In genomic region chr10:11036424-11037011, GRCh38 we compare ENCODE assay signal across 8 cellular contexts. TPM values are rescaled to one million over a fixed set of nuclear protein-coding genes. Genes with fewer than 3 reads are reported as not detected.
DNase-seq lines count a peak whose midpoint lies in the region; ATAC-seq, FAIRE-seq and TF ChIP-seq lines count a peak whose summit lies in the region.

No MANE protein-coding gene starts in this region.

- no peak overlapping the region for H2AFZ ChIP-seq in K562 (ENCODE audit: low read depth, low read length)

- WGBS in K562 (ENCODE audit: insufficient coverage, low coverage, missing lambda C conversion rate): 8% methylated on average over 5 of the region's 5 CpGs

- ATAC-seq in K562: peak; percentile 37; the same call in 1 of the 3 replicates
- peak; percentile 91 for ATAC-seq in left colon
- ATAC-seq in natural killer cell treated with Interleukin-12 subunit alpha and Interleukin-12 subunit beta and Interleukin-15 and Interleukin-18, amount 100 ng/mL, for 72 hours: no peak
- ATAC-seq in GM21390 (IDR thresholded peaks at IDR 0.05; ENCODE audit: unreplicated experiment): no peak
- ATAC-seq in HG03108 (IDR thresholded peaks at IDR 0.05; ENCODE audit: unreplicated experiment): no peak

- no peak overlapping the region for H3K4me3 Mint-ChIP-seq in natural killer cell treated with Interleukin-12 subunit alpha and Interleukin-12 subunit beta and Interleukin-15 and Interleukin-18, amount 100 ng/mL, for 72 hours
- no peak overlapping the region for H3K4me3 Mint-ChIP-seq in activated CD4-positive, alpha-beta memory T cell treated with anti-CD3 and anti-CD28 coated beads for 36 hours

- no peaks in the 10 kb centered on the region for H3K36me3 ChIP-seq in K562 (ENCODE audit: control insufficient read depth, insufficient read depth, low read length)

- peaks cover 10 to 29% of the 10 kb centered on the region in 2 donors for H3K27me3 Mint-ChIP-seq in natural killer cell treated with Interleukin-12 subunit alpha and Interleukin-12 subunit beta and Interleukin-15 and Interleukin-18, amount 100 ng/mL, for 72 hours
- peaks cover 8% of the 10 kb centered on the region for H3K27me3 Mint-ChIP-seq in activated CD4-positive, alpha-beta memory T cell treated with anti-CD3 and anti-CD28 coated beads for 36 hours

- POLR2A ChIA-PET in K562 (lab: Yijun Ruan, JAX): no interaction called here
- POLR2A ChIA-PET in activated CD4-positive, alpha-beta memory T cell treated with anti-CD3 and anti-CD28 coated beads for 36 hours (lab: Charles Lee): no interaction called here

- H3K4me1 ChIP-seq in K562 (replicated peaks in 1 of 2; ENCODE audit: control insufficient read depth in 2 of 2, insufficient read depth in 2 of 2, low read length in 2 of 2): no peaks in the 10 kb centered on the region

- TF ChIP-seq CTCF in K562 (IDR thresholded peaks at IDR 0.05 in 2 of 3, conservative IDR thresholded peaks at IDR 0.05 in 1 of 3; ENCODE audit: insufficient read depth in 2 of 3, low read depth in 1 of 3, low read length in 3 of 3): peak in 2 of 3 experiments; percentile 34 to 44; a peak in 3 of 6 replicates

- no peak overlapping the region for H3K4me3 ChIP-seq in K562

- no peaks in the 10 kb centered on the region for H3K36me3 Mint-ChIP-seq in natural killer cell treated with Interleukin-12 subunit alpha and Interleukin-12 subunit beta and Interleukin-15 and Interleukin-18, amount 100 ng/mL, for 72 hours
- no peaks in the 10 kb centered on the region for H3K36me3 Mint-ChIP-seq in activated CD4-positive, alpha-beta memory T cell treated with anti-CD3 and anti-CD28 coated beads for 36 hours

- no peaks in the 10 kb centered on the region for H3K9me3 ChIP-seq in K562 (replicated peaks; ENCODE audit: control insufficient read depth, insufficient read depth, low read depth, low read length)

- TF ChIP-seq EP300 in K562 (IDR thresholded peaks at IDR 0.05; ENCODE audit: low read length): no peak

- no peak for FAIRE-seq in K562 (lab: Jason Lieb, UNC)

- peak; percentile 16 to 61; a peak in 2 of 4 replicates for TF ChIP-seq RAD21 in K562 (CRISPR knock-in tag; conservative IDR thresholded peaks at IDR 0.05 in 1 of 2, IDR thresholded peaks at IDR 0.05 in 1 of 2)

- peaks cover 6 to 8% of the 10 kb centered on the region in 2 donors for H3K4me1 Mint-ChIP-seq in natural killer cell treated with Interleukin-12 subunit alpha and Interleukin-12 subunit beta and Interleukin-15 and Interleukin-18, amount 100 ng/mL, for 72 hours (ENCODE audit: low read depth in 2 of 2)
- H3K4me1 Mint-ChIP-seq in activated CD4-positive, alpha-beta memory T cell treated with anti-CD3 and anti-CD28 coated beads for 36 hours (ENCODE audit: low read depth): peaks cover 4% of the 10 kb centered on the region

- H3K4me2 ChIP-seq in K562 (ENCODE audit: insufficient read depth, low read length): no peak overlapping the region

- H3K79me2 ChIP-seq in K562 (ENCODE audit: control insufficient read depth, insufficient read depth, low read length): no peaks in the 10 kb centered on the region

- DNase-seq in AG20443 (ENCODE audit: low spot score): peak; percentile 65
- peak; percentile 80 for DNase-seq in HT-29 (ENCODE audit: low spot score)
- peak; percentile 22 to 35 (median 32) for DNase-seq in K562 (ENCODE audit: extremely low read depth in 1 of 4, low spot score in 3 of 4)
- peak in 1 of 2 donors; percentile 72 for DNase-seq in left colon
- DNase-seq in natural killer cell treated with Interleukin-12 subunit alpha and Interleukin-12 subunit beta and Interleukin-15 and Interleukin-18, amount 100 ng/mL, for 72 hours (ENCODE audit: low spot score): no peak
- no peak for DNase-seq in activated CD4-positive, alpha-beta memory T cell treated with anti-CD3 and anti-CD28 coated beads for 36 hours

- no peaks in the 10 kb centered on the region for H3K9me1 ChIP-seq in K562 (ENCODE audit: control insufficient read depth, insufficient read depth, low read length)

- H3K27ac ChIP-seq in K562 (ENCODE audit: extremely low read depth, low read depth, low read length): no peak overlapping the region

- H3K9me3 Mint-ChIP-seq in natural killer cell treated with Interleukin-12 subunit alpha and Interleukin-12 subunit beta and Interleukin-15 and Interleukin-18, amount 100 ng/mL, for 72 hours: no peaks in the 10 kb centered on the region
- no peaks in the 10 kb centered on the region for H3K9me3 Mint-ChIP-seq in activated CD4-positive, alpha-beta memory T cell treated with anti-CD3 and anti-CD28 coated beads for 36 hours

- no peak for TF ChIP-seq POLR2A in K562 (conservative IDR thresholded peaks at IDR 0.05)

- CTCF ChIA-PET in K562 (lab: Yijun Ruan, JAX; ENCODE audit: low intra/inter-chr PET ratio): no interaction called here
- CTCF ChIA-PET in activated CD4-positive, alpha-beta memory T cell treated with anti-CD3 and anti-CD28 coated beads for 36 hours (lab: Charles Lee): interaction anchor here (0.8 to 1.2 kb wide), 3 partner anchors 19 to 236 kb away, joined by 3 to 5 read pairs (median 3); partner anchors contain the start of gene CELF2

- no peak overlapping the region for H3K27ac Mint-ChIP-seq in natural killer cell treated with Interleukin-12 subunit alpha and Interleukin-12 subunit beta and Interleukin-15 and Interleukin-18, amount 100 ng/mL, for 72 hours
- no peak overlapping the region for H3K27ac Mint-ChIP-seq in activated CD4-positive, alpha-beta memory T cell treated with anti-CD3 and anti-CD28 coated beads for 36 hours

- H3K27me3 ChIP-seq in K562 (ENCODE audit: control insufficient read depth in 2 of 2, insufficient read depth in 2 of 2, low read length in 2 of 2): no peaks in the 10 kb centered on the region

- in situ Hi-C loops in K562 (cut with MboI): loop anchor here (25.0 kb wide), 1 partner anchor 1699 kb away; no protein-coding TSS in a partner anchor

- H3K9ac ChIP-seq in K562 (ENCODE audit: insufficient read depth in 1 of 2, low read depth in 2 of 2, low read length in 2 of 2): no peak overlapping the region

- BruUV-seq in K562 (replicated peaks; lab: Mats Ljungman, UMichigan): no TSS peak

- H4K20me1 ChIP-seq in K562 (replicated peaks; ENCODE audit: control insufficient read depth, insufficient read depth, low read length): no peaks in the 10 kb centered on the region

- intact Hi-C loops in K562 (cut with micrococcal nuclease) (loop anchor here (5.0 kb wide), 1 partner anchor 1704 kb away; no protein-coding TSS in a partner anchor), left colon (cut with DNase I, micrococcal nuclease) (loop anchor here in 1 of 2 donors (5.0 kb wide), 1 partner anchor 1694 kb away; no protein-coding TSS in a partner anchor)
- intact Hi-C loops in activated CD4-positive, alpha-beta memory T cell treated with anti-CD3 and anti-CD28 coated beads for 36 hours (cut with micrococcal nuclease): no loop called here

TF ChIP-seq in K562, 482 proteins besides CTCF, POLR2A, EP300 and RAD21 (continues in another document):
- no peak for TF ChIP-seq OTX1 (CRISPR knock-in tag; IDR thresholded peaks at IDR 0.05)
- no peak for TF ChIP-seq FOXK2 (conservative IDR thresholded peaks at IDR 0.05 in 1 of 2, IDR thresholded peaks at IDR 0.05 in 1 of 2; ENCODE audit: low read depth in 2 of 2)
- no peak for TF ChIP-seq CEBPB (tag; IDR thresholded peaks at IDR 0.05)
- no peak for TF ChIP-seq DEAF1 (CRISPR knock-in tag; IDR thresholded peaks at IDR 0.05)
- TF ChIP-seq NELFE (IDR thresholded peaks at IDR 0.05; ENCODE audit: insufficient read depth, insufficient read length): no peak
- TF ChIP-seq ZNF431 (CRISPR knock-in tag; IDR thresholded peaks at IDR 0.05): no peak
- TF ChIP-seq ELF2 (CRISPR knock-in tag; IDR thresholded peaks at IDR 0.05): no peak
- no peak for TF ChIP-seq XRCC5 (IDR thresholded peaks at IDR 0.05; ENCODE audit: low read depth, low read length)
- no peak for TF ChIP-seq GABPB1 (CRISPR knock-in tag; IDR thresholded peaks at IDR 0.05)
- TF ChIP-seq IRF2 (CRISPR knock-in tag; IDR thresholded peaks at IDR 0.05): no peak
- TF ChIP-seq ETS2 (tag; IDR thresholded peaks at IDR 0.05; ENCODE audit: borderline replicate concordance, poor library complexity, severe bottlenecking): no peak

RNA-seq across cellular contexts. Expression of gene CELF2, which starts 18.8 kb away (rescaled TPM):
- not detected in 2 replicates for total RNA-seq in HT-29 (2014; rRNA removed; shearing (Covaris generic))
- 13.0 and 17.8 TPM in 2 replicates for total RNA-seq in K562 (2011; cell fraction: chromatin; rRNA removed; ENCODE audit: low replicate concordance)
- 8.3 and 9.8 TPM in 2 replicates for total RNA-seq in K562 (2011; cell fraction: nucleolus; rRNA removed)
- 8.8 and 11.5 TPM in 2 replicates for total RNA-seq in K562 (2011; cell fraction: nucleoplasm; rRNA removed)
- total RNA-seq in K562 (2014; rRNA removed): 11.3 and 11.7 TPM in 2 replicates
- total RNA-seq in K562 (2014; rRNA removed; fragmentation: Illumina TruSeq; extraction: Trizol): 7.9 and 9.9 TPM in 2 replicates
- 13.6 and 14.0 TPM in 2 replicates for total RNA-seq in K562 (2015; rRNA removed; fragmentation: Illumina TruSeq; extraction: Trizol)
- 15.8 and 20.3 TPM in 2 replicates for total RNA-seq in K562 (2021)
- 11.1 and 12.8 TPM in 2 replicates for polyA plus RNA-seq in K562 (2011; rRNA removed)
- polyA plus RNA-seq in K562 (2011; cell fraction: cytosol; rRNA removed): 11.9 and 17.6 TPM in 2 replicates
- 18.5 and 18.6 TPM in 2 replicates for polyA plus RNA-seq in K562 (2011; cell fraction: nucleus; rRNA removed)
- 12.4 and 21.1 TPM in 2 replicates for polyA plus RNA-seq in K562 (2012)
- polyA plus RNA-seq in K562 (2014; fragmentation: Illumina TruSeq; extraction: Trizol): 11.7 and 13.0 TPM in 2 replicates
- 1 to 10 TPM; 4.0 to 5.4 TPM for polyA plus RNA-seq in K562 (2014; fragmentation: Nextera tagmentation; extraction: Ambion mirVana)
- 8.8 and 9.9 TPM in 2 replicates for polyA plus RNA-seq in K562 (2014; rRNA removed)
- 24.7 and 30.1 TPM in 2 replicates for polyA minus RNA-seq in K562 (2011; rRNA and poly(A)+ RNA removed)
- 17.8 and 25.1 TPM in 2 replicates for polyA minus RNA-seq in K562 (2011; cell fraction: cytosol; rRNA and poly(A)+ RNA removed)
- polyA minus RNA-seq in K562 (2011; cell fraction: nucleus; rRNA and poly(A)+ RNA removed): 14.0 and 27.1 TPM in 2 replicates
- total RNA-seq in left colon: 10 to 100 TPM; 28.4 to 33.7 TPM
- total RNA-seq in natural killer cell treated with Interleukin-12 subunit alpha and Interleukin-12 subunit beta and Interleukin-15 and Interleukin-18, amount 100 ng/mL, for 72 hours: 100 to 1,000 TPM; 185 to 208 TPM
- 100 to 1,000 TPM; 109 to 113 TPM for total RNA-seq in activated CD4-positive, alpha-beta memory T cell treated with anti-CD3 and anti-CD28 coated beads for 36 hours

Comparison
In these comparisons a context has a peak if more than half of its experiments do, and no peak if none do; other contexts are left out.
1. DNase-seq: peak in AG20443 (single experiment), HT-29 (single experiment) and K562 (4 of 4); none in natural killer cell treated with Interleukin-12 subunit alpha and Interleukin-12 subunit beta and Interleukin-15 and Interleukin-18, amount 100 ng/mL, for 72 hours (single experiment) and activated CD4-positive, alpha-beta memory T cell treated with anti-CD3 and anti-CD28 coated beads for 36 hours (single experiment).
2. ATAC-seq: peak in K562 (single experiment) and left colon (single experiment); none in natural killer cell treated with Interleukin-12 subunit alpha and Interleukin-12 subunit beta and Interleukin-15 and Interleukin-18, amount 100 ng/mL, for 72 hours (0 of 2), GM21390 (single experiment) and HG03108 (single experiment).